8 cellular contexts compared by ENCODE assay signal in genomic region chr17:4946312-4946976, GRCh38. TPM values are rescaled to one million over a fixed set of nuclear protein-coding genes. Genes with fewer than 3 reads are reported as not detected.
A peak's percentile ranks its signal among the peaks of the same experiment; 100 is the strongest.
DNase-seq lines count a peak whose midpoint lies in the region; ATAC-seq and TF ChIP-seq lines count a peak whose summit lies in the region.

No MANE protein-coding gene starts in this region.

- CTCF ChIA-PET in HEK293 (lab: Yijun Ruan, JAX): interaction anchor here (0.6 to 2.5 kb wide), 5 partner anchors 37 to 265 kb away, joined by 3 to 11 read pairs (median 4); partner anchors contain the start of genes CAMTA2 and CHRNE

- H3K27me3 Mint-ChIP-seq in brain: peaks cover 3% of the 10 kb centered on the region

- H2BK5ac ChIP-seq in mesendoderm (ENCODE audit: low read length): no peak overlapping the region

- H3K23ac ChIP-seq in mesendoderm (ENCODE audit: low read length): no peak overlapping the region

- peak overlapping the region; percentile 88 for H3K56ac ChIP-seq in mesendoderm (ENCODE audit: low read length)

- H3K27ac Mint-ChIP-seq in brain: peak overlapping the region; percentile 67 to 95 (median 89)

- peaks cover 15% of the 10 kb centered on the region for H3K79me1 ChIP-seq in mesendoderm (ENCODE audit: low read length)

- no peak overlapping the region for H2BK120ac ChIP-seq in mesendoderm (ENCODE audit: low read depth, low read length)

- ATAC-seq in HG02798 (IDR thresholded peaks at IDR 0.05; ENCODE audit: poor library complexity, unreplicated experiment) (no peak), GM21528 (IDR thresholded peaks at IDR 0.05; ENCODE audit: low FRiP score, unreplicated experiment) (no peak), HG03378 (IDR thresholded peaks at IDR 0.05; ENCODE audit: unreplicated experiment) (no peak), GM21576 (IDR thresholded peaks at IDR 0.05; ENCODE audit: unreplicated experiment) (no peak)

- H3K9me3 Mint-ChIP-seq in brain: no peaks in the 10 kb centered on the region

- no peak for TF ChIP-seq CTCF in 22Rv1 (IDR thresholded peaks at IDR 0.05)
- no peak for TF ChIP-seq CTCF in HEK293 (tag by site-specific recombination; IDR thresholded peaks at IDR 0.05)
- no peak for TF ChIP-seq CTCF in brain (conservative IDR thresholded peaks at IDR 0.05)

- no peak overlapping the region for H2BK15ac ChIP-seq in mesendoderm (replicated peaks; ENCODE audit: low read depth)

- POLR2A ChIA-PET in HEK293 (lab: Yijun Ruan, JAX): interaction anchor here (0.6 to 17.9 kb wide), 8 partner anchors 9 to 381 kb away, joined by 3 to 358 read pairs (median 4); partner anchors contain the start of genes INCA1, KIF1C and SPAG7

- no peak overlapping the region for H4K5ac ChIP-seq in mesendoderm (ENCODE audit: low read length)

- H3K36me3 ChIP-seq in HEK293 (ENCODE audit: control insufficient read depth in 2 of 2, insufficient read depth in 1 of 2, low read length in 2 of 2): peaks cover 38 to 57% of the 10 kb centered on the region in 2 experiments
- peaks cover 17% of the 10 kb centered on the region for H3K36me3 ChIP-seq in mesendoderm (ENCODE audit: control insufficient read depth, insufficient read depth, low read length)

- no peak overlapping the region for H2AK5ac ChIP-seq in mesendoderm (ENCODE audit: low read length)

- H3K27ac ChIP-seq in 22Rv1 (peak overlapping the region; percentile 100), HEK293 (ENCODE audit: extremely low read depth, low read depth, low read length) (peak overlapping the region; percentile 99), mesendoderm (ENCODE audit: low read depth, low read length) (peak overlapping the region; percentile 84)

- H3K4me2 ChIP-seq in mesendoderm (ENCODE audit: low read length): peak overlapping the region; percentile 97

- no peak overlapping the region for H3K4ac ChIP-seq in mesendoderm (ENCODE audit: low read depth, low read length)

- peaks cover 40% of the 10 kb centered on the region for H3K36me3 Mint-ChIP-seq in brain

- H3K9ac ChIP-seq in mesendoderm (ENCODE audit: low read length): peak overlapping the region; percentile 84

- WGBS in mesendoderm (ENCODE audit: extremely low coverage, insufficient coverage, low lambda C conversion rate): no CpG with 5 or more reads among the region's 16 CpGs

- no peaks in the 10 kb centered on the region for H3K9me3 ChIP-seq in HEK293 (ENCODE audit: control insufficient read depth, insufficient read depth, low read depth, low read length)

- H3K4me3 ChIP-seq in HEK293 (ENCODE audit: low read depth, low read length): peak overlapping the region; percentile 97
- H3K4me3 ChIP-seq in mesendoderm (ENCODE audit: low read length): peak overlapping the region; percentile 90

- no peak overlapping the region for H3K18ac ChIP-seq in mesendoderm (ENCODE audit: low read length)

- no peaks in the 10 kb centered on the region for H3K27me3 ChIP-seq in mesendoderm (ENCODE audit: insufficient read depth, low read length, poor library complexity)

- peak overlapping the region; percentile 91 to 97 (median 96) for H3K4me3 Mint-ChIP-seq in brain

- no peak overlapping the region for H4K8ac ChIP-seq in mesendoderm (ENCODE audit: low read depth, low read length)

- H3K79me2 ChIP-seq in mesendoderm (ENCODE audit: control insufficient read depth, insufficient read depth, low read length): peaks cover 54% of the 10 kb centered on the region

- H3K4me1 ChIP-seq in HEK293 (ENCODE audit: control insufficient read depth, insufficient read depth, low read length): peaks cover 22% of the 10 kb centered on the region
- H3K4me1 ChIP-seq in mesendoderm (ENCODE audit: control insufficient read depth, low read depth, low read length): peaks cover 10% of the 10 kb centered on the region

- peaks cover 44% of the 10 kb centered on the region for H3K4me1 Mint-ChIP-seq in brain

- DNase-seq in mesendoderm: no peak

TF ChIP-seq in HEK293, 187 proteins besides CTCF, POLR2A, EP300 and RAD21:
- no peak for TF ChIP-seq ZNF133 (tag by site-specific recombination; IDR thresholded peaks at IDR 0.05)
- no peak for TF ChIP-seq ZNF626 (tag by site-specific recombination; IDR thresholded peaks at IDR 0.05)
- TF ChIP-seq ZBTB8A (tag by site-specific recombination; IDR thresholded peaks at IDR 0.05): no peak
- TF ChIP-seq ZNF24 (tag by site-specific recombination; IDR thresholded peaks at IDR 0.05): no peak
- no peak for TF ChIP-seq ZBTB10 (tag by site-specific recombination; IDR thresholded peaks at IDR 0.05)
- TF ChIP-seq ZNF366 (tag by site-specific recombination; conservative IDR thresholded peaks at IDR 0.05): 0 out of 2 replicates have a peak, but pooled peaks have one; percentile 11
- TF ChIP-seq ZNF292 (tag by site-specific recombination; IDR thresholded peaks at IDR 0.05; ENCODE audit: borderline replicate concordance, low read depth): no peak
- no peak for TF ChIP-seq ZNF18 (tag by site-specific recombination; IDR thresholded peaks at IDR 0.05)
- TF ChIP-seq ZNF76 (tag by site-specific recombination; IDR thresholded peaks at IDR 0.05; ENCODE audit: borderline replicate concordance, low read depth): no peak
- TF ChIP-seq ZNF692 (tag by site-specific recombination; IDR thresholded peaks at IDR 0.05): no peak
- TF ChIP-seq GLI2 (tag by site-specific recombination; IDR thresholded peaks at IDR 0.05; ENCODE audit: borderline replicate concordance, low read depth): no peak
- TF ChIP-seq ZNF274 (IDR thresholded peaks at IDR 0.05; ENCODE audit: low read length): no peak
- TF ChIP-seq ZNF274 (tag by site-specific recombination; IDR thresholded peaks at IDR 0.05; ENCODE audit: borderline replicate concordance): no peak
- peak; percentile 68 for TF ChIP-seq ZNF600 (tag by site-specific recombination; IDR thresholded peaks at IDR 0.05)
- TF ChIP-seq ZNF2 (tag by site-specific recombination; IDR thresholded peaks at IDR 0.05): 0 out of 2 replicates have a peak, but pooled peaks have one; percentile 15
- TF ChIP-seq ZBTB17 (tag by site-specific recombination; IDR thresholded peaks at IDR 0.05): peak; percentile 45
- TF ChIP-seq MZF1 (tag by site-specific recombination; IDR thresholded peaks at IDR 0.05; ENCODE audit: borderline replicate concordance): peak; percentile 21; the same call in 1 of the 2 replicates

RNA-seq across cellular contexts. Expression of gene PFN1, which starts 1.9 kb away (rescaled TPM):
- polyA plus RNA-seq in brain (ENCODE audit: insufficient read depth, low read depth, low replicate concordance): 473 TPM
- 2,067 TPM for polyA plus RNA-seq in mesendoderm (2013, experiment 1 of 2)
- 2,097 TPM for polyA plus RNA-seq in mesendoderm (2013, experiment 2 of 2)

RNA-seq across cellular contexts. Expression of gene ENO3, which starts 4.5 kb away (rescaled TPM):
- 5.5 TPM for polyA plus RNA-seq in brain (ENCODE audit: insufficient read depth, low read depth, low replicate concordance)
- 8.2 TPM for polyA plus RNA-seq in mesendoderm (2013, experiment 1 of 2)
- polyA plus RNA-seq in mesendoderm (2013, experiment 2 of 2): 9.8 TPM

RNA-seq across cellular contexts. Expression of gene RNF167, which starts 6.4 kb away (rescaled TPM):
- polyA plus RNA-seq in brain (ENCODE audit: insufficient read depth, low read depth, low replicate concordance): 268 TPM
- 181 TPM for polyA plus RNA-seq in mesendoderm (2013, experiment 1 of 2)
- polyA plus RNA-seq in mesendoderm (2013, experiment 2 of 2): 176 TPM

RNA-seq across cellular contexts. Expression of gene SLC25A11, which starts 6.6 kb away (rescaled TPM):
- 120 TPM for polyA plus RNA-seq in brain (ENCODE audit: insufficient read depth, low read depth, low replicate concordance)
- polyA plus RNA-seq in mesendoderm (2013, experiment 1 of 2): 41.8 TPM
- polyA plus RNA-seq in mesendoderm (2013, experiment 2 of 2): 41.5 TPM

RNA-seq across cellular contexts. Expression of gene GP1BA, which starts 14.4 kb away (rescaled TPM):
- not detected for polyA plus RNA-seq in brain (ENCODE audit: insufficient read depth, low read depth, low replicate concordance)
- not detected for polyA plus RNA-seq in mesendoderm (2013, experiment 1 of 2)
- polyA plus RNA-seq in mesendoderm (2013, experiment 2 of 2): not detected
